In the genomic region with DNA sequence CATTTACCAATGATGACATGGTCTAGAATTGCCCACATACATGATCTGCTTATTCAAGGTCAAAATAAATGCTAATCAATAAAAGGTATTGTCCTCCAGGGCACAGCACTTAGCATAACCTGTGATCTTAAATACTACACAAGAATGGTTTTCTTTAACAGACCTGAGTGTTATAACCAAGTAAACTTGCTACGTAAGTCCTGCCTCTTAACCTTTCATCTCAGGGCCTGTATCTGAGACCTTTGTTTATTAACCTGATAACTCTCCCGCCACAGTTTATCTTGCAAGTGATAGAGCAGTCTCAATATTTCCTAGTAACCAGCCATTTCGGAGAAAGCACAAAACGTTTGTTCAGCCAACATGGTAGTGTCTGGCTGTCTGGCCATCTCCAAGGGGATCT, we compare ENCODE assay signal across 16 cellular contexts.
DNase-seq lines count a peak whose midpoint lies in the region; ATAC-seq and TF ChIP-seq lines count a peak whose summit lies in the region.
"Had no signal": no experiment of that assay in that cellular context is flagged by ENCODE, and none has a peak within 500 bp of the region (broad histone marks: within the 10 kb centered on the region; RNA-seq: fewer than 3 reads in every experiment).

No MANE protein-coding gene starts in this region.

- ATAC-seq in body of pancreas (peak; percentile 47), GM19397 (IDR thresholded peaks at IDR 0.05; ENCODE audit: unreplicated experiment) (no peak)
- ATAC-seq in stimulated activated memory B cell treated with anti-CD40 and anti-IgM and Interleukin-4, amounts not matched to agents 10 μg/mL and 1 μg/mL and 100 μg/mL, for 72 hours = no peak

- no peak overlapping the region for H2AK5ac ChIP-seq in mesendoderm (ENCODE audit: low read length)

- no TSS peak for BruUV-seq in Caco-2 (replicated peaks; lab: Mats Ljungman, UMichigan)

- CTCF ChIA-PET in Caco-2 (lab: Charles Lee) = no interaction called here

- H3K36me3 Mint-ChIP-seq in Caco-2 (ENCODE audit: insufficient read depth, unreplicated experiment) = no peaks in the 10 kb centered on the region
- H3K36me3 Mint-ChIP-seq in stimulated activated memory B cell treated with anti-CD40 and anti-IgM and Interleukin-4, amounts not matched to agents 10 μg/mL and 1 μg/mL and 100 μg/mL, for 72 hours = no peaks in the 10 kb centered on the region
- H3K36me3 Mint-ChIP-seq: IgD-negative memory B cell had no signal

- H3K23ac ChIP-seq in mesendoderm (ENCODE audit: low read length) = no peak overlapping the region

- no peak overlapping the region for H4K8ac ChIP-seq in mesendoderm (ENCODE audit: low read depth, low read length)

- H3K4me3 ChIP-seq in Caco-2 (ENCODE audit: low read depth, low read length) (no peak overlapping the region), KMS-11 (IDR thresholded peaks at IDR 0.05; ENCODE audit: insufficient read depth, low read depth, low read length) (no peak overlapping the region), body of pancreas (no peak overlapping the region), mesendoderm (ENCODE audit: low read length) (no peak overlapping the region)

- H3K79me1 ChIP-seq in mesendoderm (ENCODE audit: low read length) = no peaks in the 10 kb centered on the region

- no peaks in the 10 kb centered on the region for H3K9me3 Mint-ChIP-seq in Caco-2 (ENCODE audit: unreplicated experiment)
- no peaks in the 10 kb centered on the region for H3K9me3 Mint-ChIP-seq in stimulated activated memory B cell treated with anti-CD40 and anti-IgM and Interleukin-4, amounts not matched to agents 10 μg/mL and 1 μg/mL and 100 μg/mL, for 72 hours
- H3K9me3 Mint-ChIP-seq: CD4-positive, alpha-beta T cell; HFFc6 had no signal

- no peak overlapping the region for H3K56ac ChIP-seq in mesendoderm (ENCODE audit: low read length)

- H3K4me3 Mint-ChIP-seq in Caco-2 (ENCODE audit: unreplicated experiment) = no peak overlapping the region
- no peak overlapping the region for H3K4me3 Mint-ChIP-seq in stimulated activated memory B cell treated with anti-CD40 and anti-IgM and Interleukin-4, amounts not matched to agents 10 μg/mL and 1 μg/mL and 100 μg/mL, for 72 hours
- H3K4me3 Mint-ChIP-seq: B cell; CD4-positive, alpha-beta T cell; HFFc6; IgD-negative memory B cell had no signal

- H3K27ac ChIP-seq in KMS-11 (peak overlapping the region; percentile 43; the same call in 1 of the 2 replicates), body of pancreas (no peak overlapping the region), mesendoderm (ENCODE audit: low read depth, low read length) (no peak overlapping the region)

- H3K36me3 ChIP-seq in Caco-2 (ENCODE audit: control insufficient read depth, insufficient read depth, low read length) (no peaks in the 10 kb centered on the region), KMS-11 (ENCODE audit: insufficient read depth) (no peaks in the 10 kb centered on the region), body of pancreas (replicated peaks in 1 of 2; ENCODE audit: insufficient read depth in 1 of 2, low read depth in 2 of 2) (no peaks in the 10 kb centered on the region), mesendoderm (ENCODE audit: control insufficient read depth, insufficient read depth, low read length) (no peaks in the 10 kb centered on the region)

- H2BK15ac ChIP-seq in mesendoderm (replicated peaks; ENCODE audit: low read depth) = no peak overlapping the region

- peaks cover 27% of the 10 kb centered on the region for H3K4me1 ChIP-seq in Caco-2
- H3K4me1 ChIP-seq in KMS-11 (ENCODE audit: low read depth, poor library complexity, severe bottlenecking) = peaks cover 57% of the 10 kb centered on the region
- H3K4me1 ChIP-seq in body of pancreas = peaks cover 5% of the 10 kb centered on the region
- no peaks in the 10 kb centered on the region for H3K4me1 ChIP-seq in mesendoderm (ENCODE audit: control insufficient read depth, low read depth, low read length)

- peak overlapping the region; percentile 46 for H3K27ac Mint-ChIP-seq in Caco-2 (ENCODE audit: unreplicated experiment)
- no peak overlapping the region for H3K27ac Mint-ChIP-seq in stimulated activated memory B cell treated with anti-CD40 and anti-IgM and Interleukin-4, amounts not matched to agents 10 μg/mL and 1 μg/mL and 100 μg/mL, for 72 hours
- H3K27ac Mint-ChIP-seq: B cell; CD4-positive, alpha-beta T cell; HFFc6; IgD-negative memory B cell had no signal

- no peaks in the 10 kb centered on the region for H3K27me3 Mint-ChIP-seq in Caco-2 (ENCODE audit: insufficient read depth, unreplicated experiment)
- peaks cover 10% of the 10 kb centered on the region for H3K27me3 Mint-ChIP-seq in stimulated activated memory B cell treated with anti-CD40 and anti-IgM and Interleukin-4, amounts not matched to agents 10 μg/mL and 1 μg/mL and 100 μg/mL, for 72 hours
- H3K27me3 Mint-ChIP-seq: CD4-positive, alpha-beta T cell had no signal

- no peak overlapping the region for H3K4ac ChIP-seq in mesendoderm (ENCODE audit: low read depth, low read length)

- H4K20me1 ChIP-seq in KMS-11 (ENCODE audit: insufficient read depth) = no peaks in the 10 kb centered on the region

- DNase-seq in Caco-2 = peak in 1 of 2 experiments; percentile 10
- DNase-seq in body of pancreas = no peak
- DNase-seq in mesendoderm = peak; percentile 33
- DNase-seq in GM20000 (ENCODE audit: low spot score) = no peak
- DNase-seq in NCI-H187 (lab: John Stamatoyannopoulos, UW) = no peak
- DNase-seq: C1 segment of cervical spinal cord; CD4-positive, alpha-beta T cell; DMS79; GOT3; HCEC 1CT; HFFc6 had no signal

- H2BK5ac ChIP-seq in mesendoderm (ENCODE audit: low read length) = no peak overlapping the region

- intact Hi-C loops in Caco-2 (cut with micrococcal nuclease; ENCODE audit: unreplicated experiment) (loop anchor here (10.0 kb wide), 1 partner anchor 209 kb away; no protein-coding TSS in a partner anchor), body of pancreas (cut with DNase I) (no loop called here)

- 19 to 46% methylated on average over 4 of the region's 4 CpGs for WGBS in body of pancreas, 2 donors
- WGBS in mesendoderm (ENCODE audit: extremely low coverage, insufficient coverage, low lambda C conversion rate) = no CpG with 5 or more reads among the region's 4 CpGs

- no peak overlapping the region for H4K5ac ChIP-seq in mesendoderm (ENCODE audit: low read length)

- H3K79me2 ChIP-seq in KMS-11 (ENCODE audit: insufficient read depth, low read depth) = no peaks in the 10 kb centered on the region
- H3K79me2 ChIP-seq in mesendoderm (ENCODE audit: control insufficient read depth, insufficient read depth, low read length) = no peaks in the 10 kb centered on the region

- peak overlapping the region; percentile 46; the same call in 1 of the 2 replicates for H3K4me2 ChIP-seq in KMS-11
- H3K4me2 ChIP-seq in mesendoderm (ENCODE audit: low read length) = no peak overlapping the region

- no peak overlapping the region for H3K9ac ChIP-seq in KMS-11
- no peak overlapping the region for H3K9ac ChIP-seq in mesendoderm (ENCODE audit: low read length)

- H3K4me1 Mint-ChIP-seq in Caco-2 (ENCODE audit: low read depth, unreplicated experiment) = peaks cover 7% of the 10 kb centered on the region
- H3K4me1 Mint-ChIP-seq in stimulated activated memory B cell treated with anti-CD40 and anti-IgM and Interleukin-4, amounts not matched to agents 10 μg/mL and 1 μg/mL and 100 μg/mL, for 72 hours = peaks cover 6% of the 10 kb centered on the region

- no peak overlapping the region for H2AFZ ChIP-seq in KMS-11 (ENCODE audit: low read depth)

- no peaks in the 10 kb centered on the region for H3K27me3 ChIP-seq in Caco-2 (replicated peaks; ENCODE audit: control insufficient read depth, insufficient read depth, low read length)
- no peaks in the 10 kb centered on the region for H3K27me3 ChIP-seq in KMS-11 (ENCODE audit: insufficient read depth, low read depth)
- no peaks in the 10 kb centered on the region for H3K27me3 ChIP-seq in body of pancreas
- no peaks in the 10 kb centered on the region for H3K27me3 ChIP-seq in mesendoderm (ENCODE audit: insufficient read depth, low read length, poor library complexity)

- no peaks in the 10 kb centered on the region for H3K9me3 ChIP-seq in Caco-2
- no peaks in the 10 kb centered on the region for H3K9me3 ChIP-seq in body of pancreas

- no peak for TF ChIP-seq POLR2A in body of pancreas (IDR thresholded peaks at IDR 0.05)

- no peak overlapping the region for H3K18ac ChIP-seq in mesendoderm (ENCODE audit: low read length)

- no peak overlapping the region for H2BK120ac ChIP-seq in mesendoderm (ENCODE audit: low read depth, low read length)

- POLR2A ChIA-PET in Caco-2 (lab: Charles Lee) = no interaction called here

- TF ChIP-seq CTCF in Caco-2 (IDR thresholded peaks at IDR 0.05; ENCODE audit: insufficient read depth in 1 of 2, low read depth in 1 of 2, low read length in 1 of 2, severe bottlenecking in 1 of 2, unreplicated experiment in 1 of 2) = no peak
- no peak for TF ChIP-seq CTCF in KMS-11 (conservative IDR thresholded peaks at IDR 0.05; ENCODE audit: low read depth, low read length)
- no peak for TF ChIP-seq CTCF in body of pancreas (IDR thresholded peaks at IDR 0.05)
- no peak for TF ChIP-seq CTCF in GM20000 (IDR thresholded peaks at IDR 0.05; ENCODE audit: extremely low read depth, missing control alignments)
